In the genomic region with DNA sequence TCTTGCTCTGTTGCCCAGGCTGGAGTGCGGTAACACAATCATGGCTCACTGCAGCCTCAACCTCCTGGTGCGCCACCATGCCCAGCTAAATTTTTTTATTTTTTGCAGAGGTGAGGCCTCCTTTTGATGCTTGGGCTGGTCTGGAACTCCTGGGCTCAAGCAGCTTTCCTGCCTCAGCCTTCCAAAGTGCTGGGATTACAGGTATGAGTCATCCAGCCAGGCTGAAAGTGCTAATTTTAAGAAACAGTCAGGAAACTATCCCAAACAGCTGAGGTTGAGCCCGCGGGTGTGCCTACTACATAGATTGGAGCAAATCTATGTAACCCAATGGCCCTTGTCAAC, we compare ENCODE assay signal across 8 cellular contexts. TPM values are rescaled to one million over a fixed set of nuclear protein-coding genes. Genes with fewer than 3 reads are reported as not detected.
DNase-seq lines count a peak whose midpoint lies in the region; ATAC-seq and TF ChIP-seq lines count a peak whose summit lies in the region.

No MANE protein-coding gene starts in this region.

- peak overlapping the region; percentile 82 to 99 (median 96) for H3K27ac Mint-ChIP-seq in brain

- peak overlapping the region; percentile 72; the same call in 1 of the 2 replicates for H3K27ac ChIP-seq in HUES6 (ENCODE audit: low read depth, low read length)

- peak overlapping the region; percentile 85 to 99 (median 97) for H3K4me3 Mint-ChIP-seq in brain

- H3K9me3 ChIP-seq in HUES6 (ENCODE audit: control insufficient read depth, insufficient read depth, low read depth, low read length) (no peaks in the 10 kb centered on the region), mucosa of stomach (ENCODE audit: control insufficient read depth, low read length) (no peaks in the 10 kb centered on the region)

- DNase-seq in AG04449 (ENCODE audit: low read depth, low spot score) = no peak
- DNase-seq in NCI-H1417 treated with DMSO at 0.1 percent for 48 hours (lab: John Stamatoyannopoulos, UW) = no peak
- DNase-seq in GM13976 (ENCODE audit: low spot score) = no peak

- CTCF ChIA-PET in AG04449 (lab: Yijun Ruan, JAX) = interaction anchor here (0.7 kb wide), 1 partner anchor 16 kb away, joined by 3 read pairs; no protein-coding TSS in a partner anchor

- H3K4me1 ChIP-seq in HUES6 (ENCODE audit: control insufficient read depth, insufficient read depth, low read length) (peaks cover 21% of the 10 kb centered on the region), mucosa of stomach (ENCODE audit: control insufficient read depth, insufficient read depth, low read length) (peaks cover 14% of the 10 kb centered on the region)

- H3K4me3 ChIP-seq in AG04449 (ENCODE audit: low read depth, low read length) (peak overlapping the region; percentile 80), HUES6 (ENCODE audit: low read depth, low read length) (peak overlapping the region; percentile 63), mucosa of stomach (ENCODE audit: low read length) (peak overlapping the region; percentile 89)

- ATAC-seq in HG02759 (IDR thresholded peaks at IDR 0.05; ENCODE audit: unreplicated experiment) = no peak
- ATAC-seq in GM18858 (IDR thresholded peaks at IDR 0.05; ENCODE audit: unreplicated experiment) = no peak

- POLR2A ChIA-PET in AG04449 (lab: Yijun Ruan, JAX) = interaction anchor here (0.7 to 0.8 kb wide), 2 partner anchors 26 to 121 kb away, joined by 3 to 4 read pairs; no protein-coding TSS in a partner anchor

- H3K4me1 Mint-ChIP-seq in brain = peaks cover 42% of the 10 kb centered on the region

- TF ChIP-seq CTCF in AG04449 (IDR thresholded peaks at IDR 0.05; ENCODE audit: insufficient read depth, low read length, missing control alignments) (no peak), brain (conservative IDR thresholded peaks at IDR 0.05) (no peak), GM13976 (IDR thresholded peaks at IDR 0.05; ENCODE audit: borderline replicate concordance, control extremely low read depth, extremely low read depth, insufficient read depth, missing control alignments) (no peak)

- no peaks in the 10 kb centered on the region for H3K27me3 Mint-ChIP-seq in brain

- H3K9ac ChIP-seq in HUES6 (ENCODE audit: low read length) (peak overlapping the region; percentile 73), mucosa of stomach (ENCODE audit: low read length) (peak overlapping the region; percentile 1)

- peaks cover 20% of the 10 kb centered on the region for H3K36me3 Mint-ChIP-seq in brain

- H3K9me3 Mint-ChIP-seq in brain = no peaks in the 10 kb centered on the region

- H3K27me3 ChIP-seq in HUES6 (ENCODE audit: control insufficient read depth, insufficient read depth, low read length) (no peaks in the 10 kb centered on the region), mucosa of stomach (ENCODE audit: control insufficient read depth, insufficient read depth, low read length) (no peaks in the 10 kb centered on the region)

- in situ Hi-C loops in GM13976 (cut with MboI; ENCODE audit: low sequenced_read_pairs, unreplicated experiment) = no loop called here

- H3K36me3 ChIP-seq in HUES6 (ENCODE audit: control insufficient read depth, insufficient read depth, low read length) = peaks cover 20% of the 10 kb centered on the region
- peaks cover 7% of the 10 kb centered on the region for H3K36me3 ChIP-seq in mucosa of stomach (ENCODE audit: control insufficient read depth, insufficient read depth, low read length)

RNA-seq across cellular contexts. Expression of a gene that starts 0.7 kb away (rescaled TPM):
- 80.2 TPM for polyA plus RNA-seq in brain (ENCODE audit: insufficient read depth, low read depth, low replicate concordance)
